In genomic region chr6:139050770-139051313, GRCh38 we compare ENCODE assay signal across 12 cellular contexts.
"Had no signal": no experiment of that assay in that cellular context is flagged by ENCODE, and none has a peak within 500 bp of the region (broad histone marks: within the 10 kb centered on the region; RNA-seq: fewer than 3 reads in every experiment).

No MANE protein-coding gene starts in this region.

- DNase-seq: activated effector memory CD4-positive, alpha-beta T cell treated with Interleukin-2 at 50 U/mL for 16 hours; activated T-cell treated with anti-CD3 and anti-CD28 coated beads, Interleukin-2, amount 50 U/mL, for 24 hours; amniotic stem cell; effector memory CD8-positive, alpha-beta T cell; erythroblast; hypothalamus; immature natural killer cell; left cardiac atrium; naive B cell; small intestine had no signal

- H3K4me3 ChIP-seq: tibial nerve, vagina had no signal

- H3K27ac ChIP-seq: tibial nerve, vagina had no signal

- H3K27me3 ChIP-seq: tibial nerve, vagina had no signal

- FAIRE-seq: small intestine had no signal

- H3K36me3 ChIP-seq: tibial nerve, vagina had no signal

- H3K4me1 ChIP-seq: tibial nerve, vagina had no signal

- H3K9me3 ChIP-seq: tibial nerve, vagina had no signal
